20 cellular contexts compared by ENCODE assay signal in the genomic region with DNA sequence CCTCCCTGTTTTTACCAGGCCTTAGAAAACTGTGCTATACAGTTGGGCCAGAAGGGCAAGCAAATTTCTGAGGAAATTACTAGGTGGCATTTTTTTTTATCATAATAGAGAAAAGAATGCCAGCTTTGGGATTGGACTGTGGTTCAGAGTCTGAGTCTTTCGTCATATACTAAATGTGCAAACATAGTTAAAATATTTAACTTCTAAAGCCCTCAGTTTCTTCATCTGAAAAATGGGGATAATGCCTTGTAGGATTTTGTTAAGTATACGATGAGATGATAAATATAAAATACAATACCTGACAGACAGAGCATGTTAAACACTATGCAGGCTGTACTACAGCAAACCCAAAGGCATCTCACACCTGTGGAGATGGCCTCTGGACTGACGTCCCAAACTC.
DNase-seq lines count a peak whose midpoint lies in the region; ATAC-seq, FAIRE-seq and TF ChIP-seq lines count a peak whose summit lies in the region.
"Had no signal": no experiment of that assay in that cellular context is flagged by ENCODE, and none has a peak within 500 bp of the region (broad histone marks: within the 10 kb centered on the region; RNA-seq: fewer than 3 reads in every experiment).

No MANE protein-coding gene starts in this region.

- H3K36me3 ChIP-seq in DOHH2 (ENCODE audit: control insufficient read depth, low read length) = peaks cover 25% of the 10 kb centered on the region; the same call in 1 of the 2 replicates
- H3K36me3 ChIP-seq in OCI-LY1 (ENCODE audit: insufficient read depth, low read length) = peaks cover 5% of the 10 kb centered on the region; the same call in 1 of the 2 replicates
- H3K36me3 ChIP-seq in WERI-Rb-1 = no peaks in the 10 kb centered on the region
- no peaks in the 10 kb centered on the region for H3K36me3 ChIP-seq in brain microvascular endothelial cell (replicated peaks)

- ATAC-seq in A549 (no peak), naive B cell (ENCODE audit: low read depth in 2 of 2) (no peak), HG02870 (IDR thresholded peaks at IDR 0.05; ENCODE audit: unreplicated experiment) (no peak)
- ATAC-seq: CD8-positive, alpha-beta T cell; HCT116 had no signal

- WGBS in A549 (ENCODE audit: missing lambda C conversion rate) = 87% methylated on average over 3 of the region's 3 CpGs

- POLR2A ChIA-PET in A549 (lab: Yijun Ruan, JAX) = no interaction called here

- H3K4me3 Mint-ChIP-seq in naive B cell = no peak overlapping the region
- H3K4me3 Mint-ChIP-seq: CD14-positive monocyte; CD8-positive, alpha-beta T cell had no signal

- H3K4me1 ChIP-seq in A549 (no peaks in the 10 kb centered on the region), DOHH2 (ENCODE audit: control insufficient read depth, low read length) (peaks cover 99% of the 10 kb centered on the region), OCI-LY1 (ENCODE audit: insufficient read depth, low read length, severe bottlenecking) (peaks cover 99% of the 10 kb centered on the region)

- peaks cover 76% of the 10 kb centered on the region for H3F3A ChIP-seq in DOHH2 (ENCODE audit: control insufficient read depth, insufficient read depth)
- H3F3A ChIP-seq in OCI-LY1 (ENCODE audit: insufficient read depth, low read length) = no peaks in the 10 kb centered on the region

- TF ChIP-seq CTCF in A549 (IDR thresholded peaks at IDR 0.05) (no peak), DOHH2 (IDR thresholded peaks at IDR 0.05; ENCODE audit: low read depth, low read length, poor library complexity, severe bottlenecking) (no peak), OCI-LY1 (IDR thresholded peaks at IDR 0.05; ENCODE audit: low read length) (no peak), WERI-Rb-1 (IDR thresholded peaks at IDR 0.05; ENCODE audit: low read depth, low read length) (no peak), brain microvascular endothelial cell (IDR thresholded peaks at IDR 0.05; ENCODE audit: low read depth, low read length, missing control alignments) (no peak)

- H4K20me1 ChIP-seq in DOHH2 (ENCODE audit: control insufficient read depth, insufficient read depth, low read depth, low read length) (no peaks in the 10 kb centered on the region), OCI-LY1 (ENCODE audit: insufficient read depth, low read length) (no peaks in the 10 kb centered on the region)

- no peaks in the 10 kb centered on the region for H3K36me3 Mint-ChIP-seq in naive B cell
- H3K36me3 Mint-ChIP-seq: CD8-positive, alpha-beta T cell; IgD-negative memory B cell had no signal

- H3K9ac ChIP-seq in OCI-LY1 (ENCODE audit: low read length) = peak overlapping the region; percentile 41; the same call in 1 of the 2 replicates
- H3K9ac ChIP-seq: GM23248, KMS-11 had no signal

- H3K9me2 ChIP-seq in DOHH2 (replicated peaks; ENCODE audit: control insufficient read depth, low read length) = no peaks in the 10 kb centered on the region
- H3K9me2 ChIP-seq in OCI-LY1 (ENCODE audit: low read depth, low read length) = no peaks in the 10 kb centered on the region

- CTCF ChIA-PET in A549 (lab: Yijun Ruan, JAX) = no interaction called here

- H3K27ac ChIP-seq in A549 (no peak overlapping the region), DOHH2 (ENCODE audit: low read depth, low read length) (peak overlapping the region; percentile 98), OCI-LY1 (ENCODE audit: low read depth, low read length, poor library complexity, severe bottlenecking) (peak overlapping the region; percentile 100), WERI-Rb-1 (no peak overlapping the region), brain microvascular endothelial cell (no peak overlapping the region)
- H3K27ac ChIP-seq: GM23248, KMS-11 had no signal

- no peak overlapping the region for H3K4me2 ChIP-seq in A549
- peak overlapping the region; percentile 78 for H3K4me2 ChIP-seq in DOHH2 (ENCODE audit: low read length)
- H3K4me2 ChIP-seq in OCI-LY1 (ENCODE audit: low read length) = peak overlapping the region; percentile 61; the same call in 1 of the 2 replicates
- H3K4me2 ChIP-seq: KMS-11 had no signal

- no peak for TF ChIP-seq EP300 in A549 (IDR thresholded peaks at IDR 0.05)

- no peak overlapping the region for H2AFZ ChIP-seq in OCI-LY1 (ENCODE audit: low read length)
- H2AFZ ChIP-seq: GM23248 had no signal

- H3K27me3 ChIP-seq in DOHH2 (ENCODE audit: control insufficient read depth, low read length) (no peaks in the 10 kb centered on the region), OCI-LY1 (ENCODE audit: insufficient read depth, low read length) (no peaks in the 10 kb centered on the region), WERI-Rb-1 (ENCODE audit: insufficient read depth, low read depth, severe bottlenecking) (no peaks in the 10 kb centered on the region), brain microvascular endothelial cell (replicated peaks) (no peaks in the 10 kb centered on the region)

- H3K27ac Mint-ChIP-seq in naive B cell = peak overlapping the region in 4 of 6 donors; percentile 57 to 90 (median 73)
- H3K27ac Mint-ChIP-seq: CD14-positive monocyte; CD8-positive, alpha-beta T cell had no signal

- in situ Hi-C loops in brain microvascular endothelial cell (cut with HindIII; ENCODE audit: low pct_ligation_motif_present, low sequenced_read_pairs) = no loop called here

- DNase-seq in A549 (ENCODE audit: low read depth in 1 of 2, low spot score in 1 of 2) = no peak
- DNase-seq in naive B cell = no peak
- DNase-seq in WERI-Rb-1 = no peak
- no peak for DNase-seq in brain microvascular endothelial cell
- DNase-seq: 8988T; ACHN; CD8-positive, alpha-beta T cell; COR-L47; DMS153; DMS79 treated with DMSO at 0.1 percent for 48 hours; GDM1; GM23248 had no signal

- H3K9me3 Mint-ChIP-seq in naive B cell = no peaks in the 10 kb centered on the region
- H3K9me3 Mint-ChIP-seq: CD14-positive monocyte; CD8-positive, alpha-beta T cell; IgD-negative memory B cell had no signal

- H3K27me3 Mint-ChIP-seq in naive B cell = no peaks in the 10 kb centered on the region
- H3K27me3 Mint-ChIP-seq: IgD-negative memory B cell had no signal

- H3K4me1 Mint-ChIP-seq in naive B cell = peaks cover 42 to 66% (median 48%) of the 10 kb centered on the region in 3 donors
- H3K4me1 Mint-ChIP-seq: CD14-positive monocyte had no signal

- peak; percentile 18 for FAIRE-seq in A549 (lab: Jason Lieb, UNC)
- FAIRE-seq: H54 had no signal

- H3K79me2 ChIP-seq in DOHH2 (ENCODE audit: control insufficient read depth, low read length) = peaks cover 56% of the 10 kb centered on the region
- peaks cover 32% of the 10 kb centered on the region; the same call in 1 of the 2 replicates for H3K79me2 ChIP-seq in OCI-LY1 (ENCODE audit: insufficient read depth, low read length)

- TF ChIP-seq RAD21 in A549 (conservative IDR thresholded peaks at IDR 0.05 in 1 of 2, IDR thresholded peaks at IDR 0.05 in 1 of 2) = no peak

- no peak for TF ChIP-seq POLR2A in A549 (IDR thresholded peaks at IDR 0.05; ENCODE audit: low read length)

- H3K4me3 ChIP-seq in A549 (no peak overlapping the region), DOHH2 (ENCODE audit: low read length) (peak overlapping the region; percentile 62), OCI-LY1 (ENCODE audit: low read depth, low read length, poor library complexity, severe bottlenecking) (no peak overlapping the region), WERI-Rb-1 (ENCODE audit: low read depth, low read length) (no peak overlapping the region), brain microvascular endothelial cell (ENCODE audit: low read depth, low read length) (no peak overlapping the region)
- H3K4me3 ChIP-seq: GM23248 had no signal

- no peaks in the 10 kb centered on the region for H3K9me3 ChIP-seq in A549
- H3K9me3 ChIP-seq in DOHH2 (ENCODE audit: control insufficient read depth, insufficient read depth, low read length) = no peaks in the 10 kb centered on the region
- no peaks in the 10 kb centered on the region for H3K9me3 ChIP-seq in OCI-LY1 (ENCODE audit: low read length)
- no peaks in the 10 kb centered on the region for H3K9me3 ChIP-seq in WERI-Rb-1 (ENCODE audit: severe bottlenecking)

TF ChIP-seq in A549, 52 proteins besides CTCF, POLR2A, EP300 and RAD21:
- TF ChIP-seq RCOR1 (IDR thresholded peaks at IDR 0.05; ENCODE audit: low read depth, low read length) = no peak
- TF ChIP-seq KDM1A (IDR thresholded peaks at IDR 0.05; ENCODE audit: low read depth) = no peak
- TF ChIP-seq NFE2L2 (conservative IDR thresholded peaks at IDR 0.05; ENCODE audit: low read length) = no peak
- TF ChIP-seq CHD4 (IDR thresholded peaks at IDR 0.05; ENCODE audit: borderline replicate concordance) = no peak

Comparison
In these comparisons a context has a peak if more than half of its experiments do, and no peak if none do; other contexts are left out.
1. H3K27ac ChIP-seq: peak in DOHH2 (single experiment) and OCI-LY1 (single experiment); none in A549 (0 of 2), WERI-Rb-1 (single experiment) and brain microvascular endothelial cell (single experiment).